1 cellular context compared by ENCODE assay signal in the genomic region with DNA sequence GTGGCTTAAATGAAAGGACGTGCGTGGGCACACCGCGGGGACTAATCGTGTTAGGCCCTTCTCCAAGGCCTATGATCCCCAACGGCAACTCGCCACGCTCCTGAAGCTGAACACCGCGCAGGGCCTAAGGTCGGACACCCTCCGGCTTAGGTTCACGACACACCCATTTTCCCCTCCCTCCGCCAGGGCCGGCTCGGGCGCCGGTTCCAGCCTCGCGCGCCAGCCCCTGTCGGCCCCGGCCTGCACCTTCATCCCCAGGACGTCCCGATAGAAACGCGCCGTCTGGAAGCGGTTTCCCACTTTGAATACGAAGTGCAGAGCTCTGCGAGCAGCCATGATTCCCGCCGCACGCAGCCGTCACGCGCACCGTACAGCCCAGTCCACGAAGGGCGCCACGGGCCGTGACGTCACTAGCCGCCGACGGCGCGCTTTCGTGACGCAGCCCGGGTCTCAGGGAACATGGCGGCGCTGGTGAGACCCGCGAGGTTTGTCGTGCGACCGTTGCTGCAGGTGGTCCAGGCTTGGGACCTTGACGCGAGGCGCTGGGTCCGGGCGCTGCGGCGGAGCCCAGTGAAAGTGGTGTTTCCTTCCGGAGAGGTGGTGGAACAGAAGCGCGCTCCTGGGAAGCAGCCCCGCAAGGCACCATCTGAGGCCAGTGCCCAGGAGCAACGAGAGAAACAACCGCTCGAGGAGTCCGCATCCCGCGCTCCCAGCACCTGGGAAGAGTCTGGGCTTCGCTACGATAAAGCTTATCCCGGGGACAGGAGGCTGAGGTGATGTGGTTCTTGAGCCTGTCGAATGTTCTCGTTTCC.
TF ChIP-seq lines count a peak whose summit lies in the region.

A gene with protein sequence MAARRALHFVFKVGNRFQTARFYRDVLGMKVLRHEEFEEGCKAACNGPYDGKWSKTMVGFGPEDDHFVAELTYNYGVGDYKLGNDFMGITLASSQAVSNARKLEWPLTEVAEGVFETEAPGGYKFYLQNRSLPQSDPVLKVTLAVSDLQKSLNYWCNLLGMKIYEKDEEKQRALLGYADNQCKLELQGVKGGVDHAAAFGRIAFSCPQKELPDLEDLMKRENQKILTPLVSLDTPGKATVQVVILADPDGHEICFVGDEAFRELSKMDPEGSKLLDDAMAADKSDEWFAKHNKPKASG (minus strand): TSS at position 361 of the 812 bp plus-strand sequence. CDS start 25 bp downstream, at position 336.
A gene with protein sequence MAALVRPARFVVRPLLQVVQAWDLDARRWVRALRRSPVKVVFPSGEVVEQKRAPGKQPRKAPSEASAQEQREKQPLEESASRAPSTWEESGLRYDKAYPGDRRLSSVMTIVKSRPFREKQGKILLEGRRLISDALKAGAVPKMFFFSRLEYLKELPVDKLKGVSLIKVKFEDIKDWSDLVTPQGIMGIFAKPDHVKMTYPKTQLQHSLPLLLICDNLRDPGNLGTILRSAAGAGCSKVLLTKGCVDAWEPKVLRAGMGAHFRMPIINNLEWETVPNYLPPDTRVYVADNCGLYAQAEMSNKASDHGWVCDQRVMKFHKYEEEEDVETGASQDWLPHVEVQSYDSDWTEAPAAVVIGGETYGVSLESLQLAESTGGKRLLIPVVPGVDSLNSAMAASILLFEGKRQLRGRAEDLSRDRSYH (plus strand): TSS at position 434 of the 812 bp plus-strand sequence. CDS start 26 bp downstream, at position 460.

TF ChIP-seq in GM12878, 131 proteins besides CTCF, POLR2A, EP300 and RAD21 (continued from another document and continues in another):
- TF ChIP-seq, protein P1, sequence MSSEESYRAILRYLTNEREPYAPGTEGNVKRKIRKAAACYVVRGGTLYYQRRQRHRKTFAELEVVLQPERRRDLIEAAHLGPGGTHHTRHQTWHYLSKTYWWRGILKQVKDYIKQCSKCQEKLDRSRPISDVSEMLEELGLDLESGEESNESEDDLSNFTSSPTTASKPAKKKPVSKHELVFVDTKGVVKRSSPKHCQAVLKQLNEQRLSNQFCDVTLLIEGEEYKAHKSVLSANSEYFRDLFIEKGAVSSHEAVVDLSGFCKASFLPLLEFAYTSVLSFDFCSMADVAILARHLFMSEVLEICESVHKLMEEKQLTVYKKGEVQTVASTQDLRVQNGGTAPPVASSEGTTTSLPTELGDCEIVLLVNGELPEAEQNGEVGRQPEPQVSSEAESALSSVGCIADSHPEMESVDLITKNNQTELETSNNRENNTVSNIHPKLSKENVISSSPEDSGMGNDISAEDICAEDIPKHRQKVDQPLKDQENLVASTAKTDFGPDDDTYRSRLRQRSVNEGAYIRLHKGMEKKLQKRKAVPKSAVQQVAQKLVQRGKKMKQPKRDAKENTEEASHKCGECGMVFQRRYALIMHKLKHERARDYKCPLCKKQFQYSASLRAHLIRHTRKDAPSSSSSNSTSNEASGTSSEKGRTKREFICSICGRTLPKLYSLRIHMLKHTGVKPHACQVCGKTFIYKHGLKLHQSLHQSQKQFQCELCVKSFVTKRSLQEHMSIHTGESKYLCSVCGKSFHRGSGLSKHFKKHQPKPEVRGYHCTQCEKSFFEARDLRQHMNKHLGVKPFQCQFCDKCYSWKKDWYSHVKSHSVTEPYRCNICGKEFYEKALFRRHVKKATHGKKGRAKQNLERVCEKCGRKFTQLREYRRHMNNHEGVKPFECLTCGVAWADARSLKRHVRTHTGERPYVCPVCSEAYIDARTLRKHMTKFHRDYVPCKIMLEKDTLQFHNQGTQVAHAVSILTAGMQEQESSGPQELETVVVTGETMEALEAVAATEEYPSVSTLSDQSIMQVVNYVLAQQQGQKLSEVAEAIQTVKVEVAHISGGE (CRISPR knock-in tag; IDR thresholded peaks at IDR 0.05): no peak
- TF ChIP-seq SMARCA5 (IDR thresholded peaks at IDR 0.05): no peak
- TF ChIP-seq, protein P2, sequence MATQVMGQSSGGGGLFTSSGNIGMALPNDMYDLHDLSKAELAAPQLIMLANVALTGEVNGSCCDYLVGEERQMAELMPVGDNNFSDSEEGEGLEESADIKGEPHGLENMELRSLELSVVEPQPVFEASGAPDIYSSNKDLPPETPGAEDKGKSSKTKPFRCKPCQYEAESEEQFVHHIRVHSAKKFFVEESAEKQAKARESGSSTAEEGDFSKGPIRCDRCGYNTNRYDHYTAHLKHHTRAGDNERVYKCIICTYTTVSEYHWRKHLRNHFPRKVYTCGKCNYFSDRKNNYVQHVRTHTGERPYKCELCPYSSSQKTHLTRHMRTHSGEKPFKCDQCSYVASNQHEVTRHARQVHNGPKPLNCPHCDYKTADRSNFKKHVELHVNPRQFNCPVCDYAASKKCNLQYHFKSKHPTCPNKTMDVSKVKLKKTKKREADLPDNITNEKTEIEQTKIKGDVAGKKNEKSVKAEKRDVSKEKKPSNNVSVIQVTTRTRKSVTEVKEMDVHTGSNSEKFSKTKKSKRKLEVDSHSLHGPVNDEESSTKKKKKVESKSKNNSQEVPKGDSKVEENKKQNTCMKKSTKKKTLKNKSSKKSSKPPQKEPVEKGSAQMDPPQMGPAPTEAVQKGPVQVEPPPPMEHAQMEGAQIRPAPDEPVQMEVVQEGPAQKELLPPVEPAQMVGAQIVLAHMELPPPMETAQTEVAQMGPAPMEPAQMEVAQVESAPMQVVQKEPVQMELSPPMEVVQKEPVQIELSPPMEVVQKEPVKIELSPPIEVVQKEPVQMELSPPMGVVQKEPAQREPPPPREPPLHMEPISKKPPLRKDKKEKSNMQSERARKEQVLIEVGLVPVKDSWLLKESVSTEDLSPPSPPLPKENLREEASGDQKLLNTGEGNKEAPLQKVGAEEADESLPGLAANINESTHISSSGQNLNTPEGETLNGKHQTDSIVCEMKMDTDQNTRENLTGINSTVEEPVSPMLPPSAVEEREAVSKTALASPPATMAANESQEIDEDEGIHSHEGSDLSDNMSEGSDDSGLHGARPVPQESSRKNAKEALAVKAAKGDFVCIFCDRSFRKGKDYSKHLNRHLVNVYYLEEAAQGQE (IDR thresholded peaks at IDR 0.05; ENCODE audit: low read depth, low read length): no peak
- TF ChIP-seq YY1 (IDR thresholded peaks at IDR 0.05; ENCODE audit: low read depth, low read length): peak; percentile 100
- TF ChIP-seq, protein P3, sequence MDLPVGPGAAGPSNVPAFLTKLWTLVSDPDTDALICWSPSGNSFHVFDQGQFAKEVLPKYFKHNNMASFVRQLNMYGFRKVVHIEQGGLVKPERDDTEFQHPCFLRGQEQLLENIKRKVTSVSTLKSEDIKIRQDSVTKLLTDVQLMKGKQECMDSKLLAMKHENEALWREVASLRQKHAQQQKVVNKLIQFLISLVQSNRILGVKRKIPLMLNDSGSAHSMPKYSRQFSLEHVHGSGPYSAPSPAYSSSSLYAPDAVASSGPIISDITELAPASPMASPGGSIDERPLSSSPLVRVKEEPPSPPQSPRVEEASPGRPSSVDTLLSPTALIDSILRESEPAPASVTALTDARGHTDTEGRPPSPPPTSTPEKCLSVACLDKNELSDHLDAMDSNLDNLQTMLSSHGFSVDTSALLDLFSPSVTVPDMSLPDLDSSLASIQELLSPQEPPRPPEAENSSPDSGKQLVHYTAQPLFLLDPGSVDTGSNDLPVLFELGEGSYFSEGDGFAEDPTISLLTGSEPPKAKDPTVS (IDR thresholded peaks at IDR 0.05; ENCODE audit: low read depth, low read length): no peak
- TF ChIP-seq ZBED1 (IDR thresholded peaks at IDR 0.05; ENCODE audit: borderline replicate concordance): no peak
- TF ChIP-seq TBL1XR1 (IDR thresholded peaks at IDR 0.05; ENCODE audit: low read depth, low read length): 0 out of 2 replicates have a peak, but pooled peaks have one; percentile 45
- TF ChIP-seq, protein P4, sequence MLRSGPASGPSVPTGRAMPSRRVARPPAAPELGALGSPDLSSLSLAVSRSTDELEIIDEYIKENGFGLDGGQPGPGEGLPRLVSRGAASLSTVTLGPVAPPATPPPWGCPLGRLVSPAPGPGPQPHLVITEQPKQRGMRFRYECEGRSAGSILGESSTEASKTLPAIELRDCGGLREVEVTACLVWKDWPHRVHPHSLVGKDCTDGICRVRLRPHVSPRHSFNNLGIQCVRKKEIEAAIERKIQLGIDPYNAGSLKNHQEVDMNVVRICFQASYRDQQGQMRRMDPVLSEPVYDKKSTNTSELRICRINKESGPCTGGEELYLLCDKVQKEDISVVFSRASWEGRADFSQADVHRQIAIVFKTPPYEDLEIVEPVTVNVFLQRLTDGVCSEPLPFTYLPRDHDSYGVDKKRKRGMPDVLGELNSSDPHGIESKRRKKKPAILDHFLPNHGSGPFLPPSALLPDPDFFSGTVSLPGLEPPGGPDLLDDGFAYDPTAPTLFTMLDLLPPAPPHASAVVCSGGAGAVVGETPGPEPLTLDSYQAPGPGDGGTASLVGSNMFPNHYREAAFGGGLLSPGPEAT (IDR thresholded peaks at IDR 0.05; ENCODE audit: low read depth): peak; percentile 100
- peak; percentile 71 for TF ChIP-seq NR2F1 (conservative IDR thresholded peaks at IDR 0.05)
- TF ChIP-seq ZNF217 (IDR thresholded peaks at IDR 0.05): no peak
- TF ChIP-seq SRF (IDR thresholded peaks at IDR 0.05; ENCODE audit: low read depth in 2 of 2, low read length in 2 of 2): peak; percentile 86 to 96
- no peak for TF ChIP-seq MTA3 (IDR thresholded peaks at IDR 0.05; ENCODE audit: borderline replicate concordance, low read length)
- TF ChIP-seq RAD51 (IDR thresholded peaks at IDR 0.05): no peak
- peak; percentile 91 for TF ChIP-seq CHD2 (IDR thresholded peaks at IDR 0.05; ENCODE audit: borderline replicate concordance, low read depth, low read length)
- peak; percentile 82; the same call in 2 of the 3 replicates for TF ChIP-seq POU2F2 (IDR thresholded peaks at IDR 0.05; ENCODE audit: borderline replicate concordance, low read depth, low read length)
- TF ChIP-seq SREBF1 (IDR thresholded peaks at IDR 0.05; ENCODE audit: low read length): no peak
- peak; percentile 94 for TF ChIP-seq STAT1 (conservative IDR thresholded peaks at IDR 0.05)
- TF ChIP-seq, protein P5, sequence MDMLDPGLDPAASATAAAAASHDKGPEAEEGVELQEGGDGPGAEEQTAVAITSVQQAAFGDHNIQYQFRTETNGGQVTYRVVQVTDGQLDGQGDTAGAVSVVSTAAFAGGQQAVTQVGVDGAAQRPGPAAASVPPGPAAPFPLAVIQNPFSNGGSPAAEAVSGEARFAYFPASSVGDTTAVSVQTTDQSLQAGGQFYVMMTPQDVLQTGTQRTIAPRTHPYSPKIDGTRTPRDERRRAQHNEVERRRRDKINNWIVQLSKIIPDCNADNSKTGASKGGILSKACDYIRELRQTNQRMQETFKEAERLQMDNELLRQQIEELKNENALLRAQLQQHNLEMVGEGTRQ (IDR thresholded peaks at IDR 0.05; ENCODE audit: borderline replicate concordance, low read depth, low read length): peak; percentile 60
- TF ChIP-seq, protein P6, sequence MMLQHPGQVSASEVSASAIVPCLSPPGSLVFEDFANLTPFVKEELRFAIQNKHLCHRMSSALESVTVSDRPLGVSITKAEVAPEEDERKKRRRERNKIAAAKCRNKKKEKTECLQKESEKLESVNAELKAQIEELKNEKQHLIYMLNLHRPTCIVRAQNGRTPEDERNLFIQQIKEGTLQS (IDR thresholded peaks at IDR 0.05; ENCODE audit: borderline replicate concordance, extremely low read depth, low read depth, low read length): peak; percentile 97
- TF ChIP-seq NFYA (IDR thresholded peaks at IDR 0.05; ENCODE audit: borderline replicate concordance, low read depth, low read length): no peak
- peak; percentile 61; the same call in 1 of the 2 replicates for TF ChIP-seq CBFB (IDR thresholded peaks at IDR 0.05; ENCODE audit: low read depth)
- no peak for TF ChIP-seq RFX5 (IDR thresholded peaks at IDR 0.05; ENCODE audit: low read depth, low read length)
- peak; percentile 75 for TF ChIP-seq SP1 (IDR thresholded peaks at IDR 0.05; ENCODE audit: low read depth, low read length)
- TF ChIP-seq NBN (IDR thresholded peaks at IDR 0.05): peak; percentile 100
- TF ChIP-seq POLR2AphosphoS5 (IDR thresholded peaks at IDR 0.05; ENCODE audit: low read length): peak; percentile 89
- peak; percentile 28 for TF ChIP-seq MEF2B (IDR thresholded peaks at IDR 0.05; ENCODE audit: partially characterized antibody, poor library complexity, severe bottlenecking)
- no peak for TF ChIP-seq SUZ12 (IDR thresholded peaks at IDR 0.05; ENCODE audit: unreplicated experiment)
- peak; percentile 61; the same call in 1 of the 2 replicates for TF ChIP-seq MYB (IDR thresholded peaks at IDR 0.05; ENCODE audit: borderline replicate concordance, low read depth, low read length)
- 0 out of 4 replicates have a peak, but pooled peaks of 1 of the 2 experiments have one; percentile 20 for TF ChIP-seq CEBPB (IDR thresholded peaks at IDR 0.05; ENCODE audit: borderline replicate concordance in 1 of 2, low read depth in 2 of 2, low read length in 2 of 2)
- peak; percentile 79 for TF ChIP-seq BACH1 (IDR thresholded peaks at IDR 0.05; ENCODE audit: borderline replicate concordance)
- TF ChIP-seq FOXM1 (IDR thresholded peaks at IDR 0.05; ENCODE audit: low read depth, low read length): no peak
- peak; percentile 69 for TF ChIP-seq NR2C1 (IDR thresholded peaks at IDR 0.05)
- peak; percentile 90; the same call in 1 of the 2 replicates for TF ChIP-seq SIN3A (IDR thresholded peaks at IDR 0.05; ENCODE audit: low read depth, low read length)
- TF ChIP-seq CREM (IDR thresholded peaks at IDR 0.05; ENCODE audit: low read depth): peak; percentile 100
- TF ChIP-seq ZNF622 (IDR thresholded peaks at IDR 0.05): no peak
- TF ChIP-seq, protein P7, sequence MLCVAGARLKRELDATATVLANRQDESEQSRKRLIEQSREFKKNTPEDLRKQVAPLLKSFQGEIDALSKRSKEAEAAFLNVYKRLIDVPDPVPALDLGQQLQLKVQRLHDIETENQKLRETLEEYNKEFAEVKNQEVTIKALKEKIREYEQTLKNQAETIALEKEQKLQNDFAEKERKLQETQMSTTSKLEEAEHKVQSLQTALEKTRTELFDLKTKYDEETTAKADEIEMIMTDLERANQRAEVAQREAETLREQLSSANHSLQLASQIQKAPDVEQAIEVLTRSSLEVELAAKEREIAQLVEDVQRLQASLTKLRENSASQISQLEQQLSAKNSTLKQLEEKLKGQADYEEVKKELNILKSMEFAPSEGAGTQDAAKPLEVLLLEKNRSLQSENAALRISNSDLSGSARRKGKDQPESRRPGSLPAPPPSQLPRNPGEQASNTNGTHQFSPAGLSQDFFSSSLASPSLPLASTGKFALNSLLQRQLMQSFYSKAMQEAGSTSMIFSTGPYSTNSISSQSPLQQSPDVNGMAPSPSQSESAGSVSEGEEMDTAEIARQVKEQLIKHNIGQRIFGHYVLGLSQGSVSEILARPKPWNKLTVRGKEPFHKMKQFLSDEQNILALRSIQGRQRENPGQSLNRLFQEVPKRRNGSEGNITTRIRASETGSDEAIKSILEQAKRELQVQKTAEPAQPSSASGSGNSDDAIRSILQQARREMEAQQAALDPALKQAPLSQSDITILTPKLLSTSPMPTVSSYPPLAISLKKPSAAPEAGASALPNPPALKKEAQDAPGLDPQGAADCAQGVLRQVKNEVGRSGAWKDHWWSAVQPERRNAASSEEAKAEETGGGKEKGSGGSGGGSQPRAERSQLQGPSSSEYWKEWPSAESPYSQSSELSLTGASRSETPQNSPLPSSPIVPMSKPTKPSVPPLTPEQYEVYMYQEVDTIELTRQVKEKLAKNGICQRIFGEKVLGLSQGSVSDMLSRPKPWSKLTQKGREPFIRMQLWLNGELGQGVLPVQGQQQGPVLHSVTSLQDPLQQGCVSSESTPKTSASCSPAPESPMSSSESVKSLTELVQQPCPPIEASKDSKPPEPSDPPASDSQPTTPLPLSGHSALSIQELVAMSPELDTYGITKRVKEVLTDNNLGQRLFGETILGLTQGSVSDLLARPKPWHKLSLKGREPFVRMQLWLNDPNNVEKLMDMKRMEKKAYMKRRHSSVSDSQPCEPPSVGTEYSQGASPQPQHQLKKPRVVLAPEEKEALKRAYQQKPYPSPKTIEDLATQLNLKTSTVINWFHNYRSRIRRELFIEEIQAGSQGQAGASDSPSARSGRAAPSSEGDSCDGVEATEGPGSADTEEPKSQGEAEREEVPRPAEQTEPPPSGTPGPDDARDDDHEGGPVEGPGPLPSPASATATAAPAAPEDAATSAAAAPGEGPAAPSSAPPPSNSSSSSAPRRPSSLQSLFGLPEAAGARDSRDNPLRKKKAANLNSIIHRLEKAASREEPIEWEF (IDR thresholded peaks at IDR 0.05; ENCODE audit: insufficient replicate concordance, low read depth, low read length): no peak
